ENCODE assay signal across 1 cellular context in the genomic region with DNA sequence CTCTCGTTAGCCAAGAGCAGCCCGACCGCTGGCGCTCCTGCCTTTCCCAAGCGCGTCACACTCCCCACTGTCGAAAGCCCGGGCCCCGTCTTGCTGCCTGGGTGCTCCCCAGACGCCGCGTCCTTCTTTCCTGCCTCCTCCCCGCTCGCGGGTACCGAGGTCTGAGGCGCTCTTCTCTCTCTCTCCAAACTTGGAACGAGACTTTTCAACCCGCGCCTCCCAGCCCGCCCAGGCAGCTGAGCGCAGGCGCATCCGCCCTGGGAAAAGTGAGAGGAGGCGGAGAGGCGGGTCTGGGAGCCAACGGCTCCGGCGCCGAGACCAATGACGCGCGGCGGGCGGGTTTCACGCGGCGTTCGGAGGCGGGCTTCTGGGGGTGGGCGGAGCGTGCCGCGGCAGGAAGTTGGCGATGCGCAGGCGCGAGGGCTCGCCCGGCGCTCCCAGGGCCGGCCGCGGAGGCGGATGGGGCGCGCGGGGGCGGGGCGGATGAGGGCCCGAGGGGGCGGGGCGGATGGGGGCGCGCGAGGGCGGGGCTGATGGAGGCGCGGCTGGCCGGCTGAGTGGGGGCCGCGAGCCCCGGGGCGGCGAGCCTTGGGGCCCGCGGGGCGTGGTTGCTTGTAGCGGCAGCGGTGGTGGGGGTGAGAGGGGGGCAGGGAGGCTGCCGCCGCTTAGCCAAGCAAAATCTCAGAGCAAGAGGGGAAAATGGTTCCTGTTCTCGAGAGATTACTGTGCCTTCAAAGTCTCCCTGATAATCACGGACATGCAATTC.
TF ChIP-seq lines count a peak whose summit lies in the region.

A gene (minus strand): TSS at position 268 of the 766 bp plus-strand sequence. CDS start 309 bp downstream, outside the sequence.

TF ChIP-seq in liver, 16 proteins besides CTCF, POLR2A, EP300 and RAD21 (continued from another document):
- TF ChIP-seq JUND (IDR thresholded peaks at IDR 0.05) (peak in 1 of 2 donors; percentile 13), HNF4A (conservative IDR thresholded peaks at IDR 0.05) (no peak), NR2F2 (IDR thresholded peaks at IDR 0.05) (no peak), SP1 (IDR thresholded peaks at IDR 0.05) (peak; percentile 34)
